In the genomic region with DNA sequence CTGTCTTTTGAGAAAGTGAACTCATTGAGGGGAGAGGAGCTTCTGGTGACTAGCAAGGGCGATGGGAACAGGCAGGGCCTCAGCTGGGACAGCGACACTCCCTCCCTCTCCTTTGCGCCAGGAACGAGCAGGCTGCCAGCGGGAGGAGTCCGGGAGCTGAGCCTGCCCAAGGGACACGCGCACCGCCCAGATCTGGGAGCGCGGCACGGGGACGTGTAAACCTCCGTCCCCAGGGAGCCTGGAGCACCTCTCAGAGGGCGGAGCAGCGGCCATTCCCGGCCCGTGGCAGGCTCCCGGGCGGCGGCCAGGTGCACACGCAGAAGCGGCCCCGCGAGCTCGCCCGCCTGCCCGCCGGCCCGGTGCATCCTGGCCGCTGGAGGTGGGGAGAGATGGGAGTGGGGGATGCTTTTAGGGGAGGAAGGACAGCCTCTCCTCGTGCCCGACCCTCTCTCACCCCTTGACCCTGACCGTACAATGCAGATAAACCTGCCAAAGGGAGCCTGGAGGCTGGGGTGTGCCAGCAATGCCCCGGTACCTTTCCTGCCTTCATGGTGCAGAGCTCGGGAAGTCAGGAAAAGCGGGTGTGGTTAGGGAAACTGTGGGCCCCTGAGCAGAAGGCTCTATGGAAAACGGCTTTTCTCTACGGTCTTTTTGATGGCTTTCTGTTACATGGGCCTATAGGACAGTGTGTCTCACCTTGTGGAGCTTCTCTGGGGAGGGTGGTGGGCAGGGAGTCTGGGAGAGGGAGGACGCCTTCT, we compare ENCODE assay signal across 8 cellular contexts. TPM values are rescaled to one million over a fixed set of nuclear protein-coding genes. Genes with fewer than 3 reads are reported as not detected.
DNase-seq lines count a peak whose midpoint lies in the region; ATAC-seq, FAIRE-seq and TF ChIP-seq lines count a peak whose summit lies in the region.
"Had no signal": no experiment of that assay in that cellular context is flagged by ENCODE, and none has a peak within 500 bp of the region (broad histone marks: within the 10 kb centered on the region; RNA-seq: fewer than 3 reads in every experiment).

No MANE protein-coding gene starts in this region.

- WGBS in upper lobe of left lung, 2 donors: 5 to 13% methylated on average over 18 to 37 of the region's 40 CpGs

- DNase-seq in NCI-H128 (lab: John Stamatoyannopoulos, UW; ENCODE audit: unreplicated experiment) (peak; percentile 61), MCF 10A (ENCODE audit: unreplicated experiment) (peak; percentile 22), left kidney (ENCODE audit: low read depth, low spot score) (peak; percentile 85), upper lobe of left lung (peak; percentile 90 to 91), SKM-1 (lab: John Stamatoyannopoulos, UW; ENCODE audit: unreplicated experiment) (no peak), RCC 7860 (ENCODE audit: low spot score) (no peak)
- no peak for DNase-seq in activated T-cell treated with anti-CD3 and anti-CD28 coated beads, Interleukin-2, amount 50 U/mL, for 4 hours

- no peak for FAIRE-seq in RCC 7860 (lab: Jason Lieb, UNC)

- intact Hi-C loops in MCF 10A (cut with micrococcal nuclease): no loop called here

- H3K9me3 Mint-ChIP-seq in MCF 10A (ENCODE audit: unreplicated experiment): no peaks in the 10 kb centered on the region
- no peaks in the 10 kb centered on the region for H3K9me3 Mint-ChIP-seq in activated T-cell treated with anti-CD3 and anti-CD28 coated beads, Interleukin-2, amount 50 U/mL, for 4 hours
- H3K9me3 Mint-ChIP-seq: IgD-negative memory B cell had no signal

- H3K27me3 Mint-ChIP-seq in MCF 10A (ENCODE audit: insufficient read depth, unreplicated experiment): peaks cover 49% of the 10 kb centered on the region
- H3K27me3 Mint-ChIP-seq in activated T-cell treated with anti-CD3 and anti-CD28 coated beads, Interleukin-2, amount 50 U/mL, for 4 hours (ENCODE audit: low read depth): peaks cover 15% of the 10 kb centered on the region

- peak overlapping the region; percentile 61 for H3K4me3 Mint-ChIP-seq in MCF 10A (ENCODE audit: unreplicated experiment)
- no peak overlapping the region for H3K4me3 Mint-ChIP-seq in activated T-cell treated with anti-CD3 and anti-CD28 coated beads, Interleukin-2, amount 50 U/mL, for 4 hours
- H3K4me3 Mint-ChIP-seq: IgD-negative memory B cell had no signal

- H3K4me3 ChIP-seq in upper lobe of left lung: peak overlapping the region in 3 of 4 donors; percentile 40 to 53 (median 51)

- H3K4me1 ChIP-seq in upper lobe of left lung: peaks cover 0 to 20% (median 9%) of the 10 kb centered on the region in 4 donors

- peaks cover 0 to 3% (median 0%) of the 10 kb centered on the region in 4 donors for H3K27me3 ChIP-seq in upper lobe of left lung

- H3K9me3 ChIP-seq in upper lobe of left lung: no peaks in the 10 kb centered on the region

- peak in 2 of 4 donors; percentile 31 to 88 for TF ChIP-seq POLR2A in upper lobe of left lung (IDR thresholded peaks at IDR 0.05)

- no peaks in the 10 kb centered on the region for H3K4me1 Mint-ChIP-seq in MCF 10A (ENCODE audit: insufficient read depth, unreplicated experiment)
- H3K4me1 Mint-ChIP-seq in activated T-cell treated with anti-CD3 and anti-CD28 coated beads, Interleukin-2, amount 50 U/mL, for 4 hours (ENCODE audit: low read depth): no peaks in the 10 kb centered on the region

- no peak for TF ChIP-seq EP300 in upper lobe of left lung (IDR thresholded peaks at IDR 0.05)

- no peaks in the 10 kb centered on the region for H3K36me3 Mint-ChIP-seq in MCF 10A (ENCODE audit: insufficient read depth, unreplicated experiment)
- no peaks in the 10 kb centered on the region for H3K36me3 Mint-ChIP-seq in activated T-cell treated with anti-CD3 and anti-CD28 coated beads, Interleukin-2, amount 50 U/mL, for 4 hours (ENCODE audit: insufficient read depth)
- H3K36me3 Mint-ChIP-seq: IgD-negative memory B cell had no signal

- no TSS peak for BruUV-seq in MCF 10A (replicated peaks; lab: Mats Ljungman, UMichigan)

- peak; percentile 77 to 90 for ATAC-seq in upper lobe of left lung (ENCODE audit: low FRiP score in 2 of 2)
- no peak for ATAC-seq in activated T-cell treated with anti-CD3 and anti-CD28 coated beads, Interleukin-2, amount 50 U/mL, for 4 hours

- H3K36me3 ChIP-seq in upper lobe of left lung: no peaks in the 10 kb centered on the region

- CTCF ChIA-PET in MCF 10A (lab: Yijun Ruan, JAX): interaction anchor here (0.7 kb wide), 1 partner anchor 59 kb away, joined by 3 read pairs; no protein-coding TSS in a partner anchor

- H3K27ac ChIP-seq in upper lobe of left lung: peak overlapping the region; percentile 73 to 89 (median 82)

- no peak overlapping the region for H3K27ac Mint-ChIP-seq in MCF 10A (ENCODE audit: low read depth, unreplicated experiment)
- H3K27ac Mint-ChIP-seq: IgD-negative memory B cell had no signal

- TF ChIP-seq CTCF in MCF 10A (IDR thresholded peaks at IDR 0.05; ENCODE audit: unreplicated experiment) (no peak), upper lobe of left lung (IDR thresholded peaks at IDR 0.05) (no peak)

- POLR2A ChIA-PET in MCF 10A (lab: Yijun Ruan, JAX): no interaction called here

RNA-seq across cellular contexts. Expression of gene AQP4, which starts 2.2 kb away (rescaled TPM):
- total RNA-seq in MCF 10A (2022) (not detected in 2 replicates), upper lobe of left lung (100 to 1,000 TPM in 5 of 6 donors, 10 to 100 TPM in 1; 61.8 to 317 (median 239) TPM)
- total RNA-seq in activated T-cell treated with anti-CD3 and anti-CD28 coated beads, Interleukin-2, amount 50 U/mL, for 4 hours: under 1 TPM; 0.08 to 0.15 (median 0.11) TPM

Comparison
In these comparisons a context has a peak if more than half of its experiments do, and no peak if none do; other contexts are left out.
1. DNase-seq: peak in NCI-H128 (single experiment), MCF 10A (single experiment), left kidney (single experiment) and upper lobe of left lung (2 of 2); none in SKM-1 (single experiment), activated T-cell treated with anti-CD3 and anti-CD28 coated beads, Interleukin-2, amount 50 U/mL, for 4 hours (single experiment) and RCC 7860 (single experiment).
2. ATAC-seq: peak in upper lobe of left lung (2 of 2); none in activated T-cell treated with anti-CD3 and anti-CD28 coated beads, Interleukin-2, amount 50 U/mL, for 4 hours (0 of 2).
3. RNA of gene AQP4, which starts 2.2 kb away (total RNA-seq): 61.8 to 317 TPM in upper lobe of left lung; 0.08 to 0.15 TPM in activated T-cell treated with anti-CD3 and anti-CD28 coated beads, Interleukin-2, amount 50 U/mL, for 4 hours and not detected in MCF 10A; every median in the first group is over 10 times any median in the second.